1 cellular context compared by ENCODE assay signal in genomic region chr6:166228425-166228824, GRCh38.
TF ChIP-seq lines count a peak whose summit lies in the region.

No MANE protein-coding gene starts in this region.

TF ChIP-seq in GM23338, 12 proteins besides CTCF, POLR2A, EP300 and RAD21:
- TF ChIP-seq ZNF462 (CRISPR knock-in tag; IDR thresholded peaks at IDR 0.05) = no peak
- no peak for TF ChIP-seq CREB1 (CRISPR knock-in tag; IDR thresholded peaks at IDR 0.05; ENCODE audit: low read depth)
- TF ChIP-seq, protein P1, sequence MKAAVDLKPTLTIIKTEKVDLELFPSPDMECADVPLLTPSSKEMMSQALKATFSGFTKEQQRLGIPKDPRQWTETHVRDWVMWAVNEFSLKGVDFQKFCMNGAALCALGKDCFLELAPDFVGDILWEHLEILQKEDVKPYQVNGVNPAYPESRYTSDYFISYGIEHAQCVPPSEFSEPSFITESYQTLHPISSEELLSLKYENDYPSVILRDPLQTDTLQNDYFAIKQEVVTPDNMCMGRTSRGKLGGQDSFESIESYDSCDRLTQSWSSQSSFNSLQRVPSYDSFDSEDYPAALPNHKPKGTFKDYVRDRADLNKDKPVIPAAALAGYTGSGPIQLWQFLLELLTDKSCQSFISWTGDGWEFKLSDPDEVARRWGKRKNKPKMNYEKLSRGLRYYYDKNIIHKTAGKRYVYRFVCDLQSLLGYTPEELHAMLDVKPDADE (IDR thresholded peaks at IDR 0.05) = no peak
- no peak for TF ChIP-seq EZH2phosphoT487 (IDR thresholded peaks at IDR 0.05; ENCODE audit: unreplicated experiment)
- TF ChIP-seq ZNF331 (CRISPR knock-in tag; IDR thresholded peaks at IDR 0.05; ENCODE audit: low read depth) = no peak
- no peak for TF ChIP-seq EZH2 (IDR thresholded peaks at IDR 0.05; ENCODE audit: low read depth, unreplicated experiment)
- no peak for TF ChIP-seq JUNB (IDR thresholded peaks at IDR 0.05; ENCODE audit: unreplicated experiment)
- no peak for TF ChIP-seq REST (IDR thresholded peaks at IDR 0.05; ENCODE audit: unreplicated experiment)
- TF ChIP-seq STAT1 (IDR thresholded peaks at IDR 0.05; ENCODE audit: unreplicated experiment) = no peak
- no peak for TF ChIP-seq NANOG (IDR thresholded peaks at IDR 0.05; ENCODE audit: borderline replicate concordance)
- TF ChIP-seq POLR2AphosphoS5 (IDR thresholded peaks at IDR 0.05; ENCODE audit: low read depth) = no peak
- no peak for TF ChIP-seq ZNF114 (CRISPR knock-in tag; IDR thresholded peaks at IDR 0.05)
